In genomic region chr6:39812853-39813533, GRCh38 we compare ENCODE assay signal across 8 cellular contexts. TPM values are rescaled to one million over a fixed set of nuclear protein-coding genes. Genes with fewer than 3 reads are reported as not detected.
DNase-seq lines count a peak whose midpoint lies in the region; ATAC-seq, FAIRE-seq and TF ChIP-seq lines count a peak whose summit lies in the region.

No MANE protein-coding gene starts in this region.

- no peaks in the 10 kb centered on the region for H4K20me1 ChIP-seq in HepG2 (ENCODE audit: insufficient read depth, low read length)

- H3K4me1 Mint-ChIP-seq in glutamatergic neuron (ENCODE audit: low read depth, unreplicated experiment): no peaks in the 10 kb centered on the region

- BruUV-seq in HepG2 (replicated peaks; lab: Mats Ljungman, UMichigan): no TSS peak

- peaks cover 4% of the 10 kb centered on the region for H3K27me3 Mint-ChIP-seq in glutamatergic neuron (ENCODE audit: unreplicated experiment)

- H3K4me1 ChIP-seq in liver (ENCODE audit: control insufficient read depth in 4 of 4, insufficient read depth in 4 of 4, low read length in 3 of 4) (peaks cover 0 to 23% (median 20%) of the 10 kb centered on the region in 4 donors), HepG2 (ENCODE audit: insufficient read depth, low read length) (no peaks in the 10 kb centered on the region), esophagus (ENCODE audit: control insufficient read depth in 2 of 2, insufficient read depth in 2 of 2, low read length in 1 of 2) (peaks cover 0 to 2% of the 10 kb centered on the region in 2 donors), gastrocnemius medialis (peaks cover 30 to 61% of the 10 kb centered on the region in 2 donors)

- H2AFZ ChIP-seq in HepG2 (ENCODE audit: low read length): no peak overlapping the region

- H3K27me3 ChIP-seq in liver (ENCODE audit: control insufficient read depth in 4 of 4, insufficient read depth in 4 of 4, low read length in 3 of 4) (no peaks in the 10 kb centered on the region), HepG2 (ENCODE audit: control insufficient read depth in 1 of 2, insufficient read depth in 2 of 2, low read length in 2 of 2) (no peaks in the 10 kb centered on the region; a peak in 1 of 5 replicates), esophagus (ENCODE audit: control insufficient read depth in 1 of 2, insufficient read depth in 2 of 2, low read length in 2 of 2) (no peaks in the 10 kb centered on the region), gastrocnemius medialis (no peaks in the 10 kb centered on the region)

- H3K4me3 ChIP-seq in liver (ENCODE audit: low read depth in 1 of 3, low read length in 3 of 3): no peak overlapping the region
- H3K4me3 ChIP-seq in HepG2 (replicated peaks in 1 of 3; ENCODE audit: insufficient read depth in 1 of 3, low read depth in 2 of 3, low read length in 3 of 3): no peak overlapping the region
- H3K4me3 ChIP-seq in esophagus (ENCODE audit: low read depth in 1 of 2, low read length in 2 of 2): no peak overlapping the region
- no peak overlapping the region for H3K4me3 ChIP-seq in gastrocnemius medialis

- H3K9me3 Mint-ChIP-seq in glutamatergic neuron (ENCODE audit: unreplicated experiment): no peaks in the 10 kb centered on the region

- no peaks in the 10 kb centered on the region for H3K9me3 ChIP-seq in liver (ENCODE audit: control insufficient read depth in 4 of 4, low read length in 3 of 4)
- H3K9me3 ChIP-seq in HepG2 (ENCODE audit: low read length): no peaks in the 10 kb centered on the region
- no peaks in the 10 kb centered on the region for H3K9me3 ChIP-seq in esophagus (ENCODE audit: control insufficient read depth in 2 of 2, insufficient read depth in 1 of 2, low read depth in 1 of 2, low read length in 1 of 2)
- no peaks in the 10 kb centered on the region for H3K9me3 ChIP-seq in gastrocnemius medialis

- H3K9ac ChIP-seq in liver (ENCODE audit: low read depth in 1 of 2, low read length in 2 of 2): no peak overlapping the region
- H3K9ac ChIP-seq in HepG2 (ENCODE audit: insufficient read depth, low read depth, low read length): no peak overlapping the region

- no peak for TF ChIP-seq CTCF in liver (IDR thresholded peaks at IDR 0.05; ENCODE audit: low read depth, low read length, missing input control)
- no peak for TF ChIP-seq CTCF in HepG2 (CRISPR knock-in tag; IDR thresholded peaks at IDR 0.05)
- peak in 1 of 5 experiments; percentile 13 for TF ChIP-seq CTCF in gastrocnemius medialis (IDR thresholded peaks at IDR 0.05 in 4 of 5, conservative IDR thresholded peaks at IDR 0.05 in 1 of 5)
- no peak for TF ChIP-seq CTCF in glutamatergic neuron (IDR thresholded peaks at IDR 0.05; ENCODE audit: partially characterized antibody, unreplicated experiment)

- ATAC-seq in HepG2 (no peak), HG03457 (IDR thresholded peaks at IDR 0.05; ENCODE audit: unreplicated experiment) (peak; percentile 60), gastrocnemius medialis (peak; percentile 30 to 44)

- DNase-seq in HepG2 (ENCODE audit: low spot score): no peak
- DNase-seq in gastrocnemius medialis: peak in 1 of 2 donors; percentile 54
- DNase-seq in GOT3 (lab: John Stamatoyannopoulos, UW): no peak
- no peak for DNase-seq in NCI-H1105 treated with DMSO at 0.1 percent for 48 hours (lab: John Stamatoyannopoulos, UW)
- DNase-seq in glutamatergic neuron: no peak

- no peak for FAIRE-seq in HepG2 (lab: Jason Lieb, UNC)

- intact Hi-C loops in HepG2 (cut with micrococcal nuclease; ENCODE audit: unreplicated experiment) (no loop called here), gastrocnemius medialis (cut with DNase I; ENCODE audit: low total_unique reads) (no loop called here)

- POLR2A ChIA-PET in HepG2 (lab: Yijun Ruan, JAX): no interaction called here

- no peak for TF ChIP-seq POLR2A in HepG2 (IDR thresholded peaks at IDR 0.05; ENCODE audit: insufficient read depth in 1 of 2, low read depth in 2 of 2, low read length in 2 of 2)
- no peak for TF ChIP-seq POLR2A in gastrocnemius medialis (IDR thresholded peaks at IDR 0.05)

- H3K36me3 ChIP-seq in liver (ENCODE audit: control insufficient read depth in 4 of 4, insufficient read depth in 3 of 4, low read depth in 1 of 4, low read length in 3 of 4) (no peaks in the 10 kb centered on the region), HepG2 (replicated peaks in 1 of 2; ENCODE audit: control insufficient read depth in 1 of 2, insufficient read depth in 2 of 2, low read length in 2 of 2) (no peaks in the 10 kb centered on the region), esophagus (ENCODE audit: control insufficient read depth in 2 of 2, insufficient read depth in 2 of 2, low read length in 1 of 2) (peaks cover 0 to 1% of the 10 kb centered on the region in 2 donors), gastrocnemius medialis (no peaks in the 10 kb centered on the region)

- H3K27ac ChIP-seq in liver (ENCODE audit: low read depth in 1 of 2, low read length in 2 of 2) (peak overlapping the region; percentile 3 to 14), HepG2 (ENCODE audit: extremely low read length, insufficient read depth, low read length) (no peak overlapping the region), esophagus (ENCODE audit: low read depth in 2 of 2, low read length in 1 of 2) (peak overlapping the region; percentile 47 to 58), gastrocnemius medialis (peak overlapping the region; percentile 31 to 89 (median 52))

- CTCF ChIA-PET in HepG2 (lab: Yijun Ruan, JAX; ENCODE audit: low intra/inter-chr PET ratio, low total read pairs): no interaction called here

- TF ChIP-seq RAD21 in liver (IDR thresholded peaks at IDR 0.05) (peak in 1 of 2 donors; percentile 28), HepG2 (CRISPR knock-in tag; IDR thresholded peaks at IDR 0.05) (no peak)

- TF ChIP-seq EP300 in HepG2 (IDR thresholded peaks at IDR 0.05; ENCODE audit: low read depth in 2 of 2, low read length in 2 of 2): no peak
- TF ChIP-seq EP300 in HepG2 (CRISPR knock-in tag; IDR thresholded peaks at IDR 0.05; ENCODE audit: borderline replicate concordance): no peak

- no peaks in the 10 kb centered on the region for H3K79me2 ChIP-seq in HepG2 (ENCODE audit: insufficient read depth, low read length)

- WGBS in liver: 43% methylated on average over 9 of the region's 9 CpGs
- 15% methylated on average over 9 of the region's 9 CpGs for WGBS in HepG2 (ENCODE audit: low lambda C conversion rate)
- 40 to 44% methylated on average over 9 of the region's 9 CpGs for WGBS in esophagus, 2 donors

- H3K4me2 ChIP-seq in HepG2 (ENCODE audit: low read depth, low read length): no peak overlapping the region

- in situ Hi-C loops in HepG2 (cut with HindIII; ENCODE audit: extremely low pct_ligation_motif_present, low pct_unique_long_range_greater_than_20kb) (no loop called here), gastrocnemius medialis (cut with MboI; ENCODE audit: low sequenced_read_pairs in 4 of 4) (no loop called here)

- H3K36me3 Mint-ChIP-seq in glutamatergic neuron (ENCODE audit: unreplicated experiment): no peaks in the 10 kb centered on the region

- H3K27ac Mint-ChIP-seq in glutamatergic neuron (ENCODE audit: unreplicated experiment): no peak overlapping the region

- H3K4me3 Mint-ChIP-seq in glutamatergic neuron (ENCODE audit: unreplicated experiment): no peak overlapping the region

TF ChIP-seq in liver, 16 proteins besides CTCF, POLR2A, EP300 and RAD21 (continues in another document):
- no peak for TF ChIP-seq HNF4G (IDR thresholded peaks at IDR 0.05)

TF ChIP-seq in HepG2, 621 proteins besides CTCF, POLR2A, EP300 and RAD21:
- TF ChIP-seq MLX (CRISPR knock-in tag; IDR thresholded peaks at IDR 0.05) (no peak), ZNF703 (CRISPR knock-in tag; IDR thresholded peaks at IDR 0.05; ENCODE audit: borderline replicate concordance) (no peak), BRD4 (CRISPR knock-in tag; IDR thresholded peaks at IDR 0.05) (no peak)

RNA-seq across cellular contexts. Expression of gene DAAM2, which starts 20.8 kb away (rescaled TPM):
- total RNA-seq in liver: 10 to 100 TPM in 1 of 2 donors, 1 to 10 TPM in 1; 4.9 to 17.0 TPM
- polyA plus RNA-seq in liver: 1 to 10 TPM; 1.9 to 3.9 TPM
- total RNA-seq in HepG2 (2016; rRNA removed; fragmentation: Illumina TruSeq; extraction: Trizol): not detected in 2 replicates
- total RNA-seq in HepG2 (2016; cell fraction: cytosol; rRNA removed; fragmentation: Illumina TruSeq; extraction: Trizol; ENCODE audit: low read depth): not detected in 2 replicates
- 0.02 TPM in 1 of 2 replicates, not detected in the other for total RNA-seq in HepG2 (2016; cell fraction: insoluble cytoplasmic fraction; rRNA removed; fragmentation: Illumina TruSeq; extraction: Trizol)
- not detected in 2 replicates for total RNA-seq in HepG2 (2016; cell fraction: membrane; rRNA removed; fragmentation: Illumina TruSeq; extraction: Trizol)
- total RNA-seq in HepG2 (2016; cell fraction: nucleus; rRNA removed; fragmentation: Illumina TruSeq; extraction: Trizol): not detected in 2 replicates
- polyA plus RNA-seq in HepG2 (2011; rRNA removed): 0.01 TPM in 1 of 2 replicates, not detected in the other
- 0.01 and 0.03 TPM in 2 replicates for polyA plus RNA-seq in HepG2 (2011; cell fraction: cytosol; rRNA removed)
- 0.14 TPM in 1 of 2 replicates, not detected in the other for polyA plus RNA-seq in HepG2 (2011; cell fraction: nucleus; rRNA removed)
- polyA plus RNA-seq in HepG2 (2012): 0.03 and 0.09 TPM in 2 replicates
- not detected in 2 replicates for polyA plus RNA-seq in HepG2 (2016; cell fraction: cytosol; fragmentation: Illumina TruSeq; extraction: Trizol; ENCODE audit: low read depth)
- not detected in 2 replicates for polyA plus RNA-seq in HepG2 (2016; cell fraction: insoluble cytoplasmic fraction; fragmentation: Illumina TruSeq; extraction: Trizol; ENCODE audit: low read depth)
- polyA plus RNA-seq in HepG2 (2016; cell fraction: membrane; fragmentation: Illumina TruSeq; extraction: Trizol; ENCODE audit: low read depth): 0.02 TPM in 1 of 2 replicates, not detected in the other
- polyA plus RNA-seq in HepG2 (2016; cell fraction: nucleus; fragmentation: Illumina TruSeq; extraction: Trizol; ENCODE audit: insufficient read depth, low read depth): not detected in 2 replicates
- 0.06 TPM in 1 of 2 replicates, not detected in the other for polyA minus RNA-seq in HepG2 (2011; rRNA and poly(A)+ RNA removed; ENCODE audit: low replicate concordance)
- polyA minus RNA-seq in HepG2 (2011; cell fraction: cytosol; rRNA and poly(A)+ RNA removed): not detected in 2 replicates
- under 0.01 TPM in 1 of 2 replicates, not detected in the other for polyA minus RNA-seq in HepG2 (2011; cell fraction: nucleus; rRNA and poly(A)+ RNA removed)
- 10 to 100 TPM; 10.7 to 11.3 TPM for polyA plus RNA-seq in esophagus
- total RNA-seq in gastrocnemius medialis: 10 to 100 TPM; 25.9 to 84.0 (median 48.5) TPM
- total RNA-seq in glutamatergic neuron (ENCODE audit: unreplicated experiment): 0.59 TPM
